Comparison of ENCODE assay signal across 1 cellular context in genomic region chr9:91192379-91192775, GRCh38.
TF ChIP-seq lines count a peak whose summit lies in the region.

No MANE protein-coding gene starts in this region.

TF ChIP-seq in HepG2, 621 proteins besides CTCF, POLR2A, EP300 and RAD21 (continued from another document):
- TF ChIP-seq ZNF407 (CRISPR knock-in tag; IDR thresholded peaks at IDR 0.05; ENCODE audit: not compliant biosample characterization) (no peak), ZNF672 (CRISPR knock-in tag; IDR thresholded peaks at IDR 0.05) (no peak), SIN3B (IDR thresholded peaks at IDR 0.05; ENCODE audit: low read length) (no peak), CBX2 (IDR thresholded peaks at IDR 0.05; ENCODE audit: low read depth, low read length) (no peak), CBX2 (CRISPR knock-in tag; IDR thresholded peaks at IDR 0.05; ENCODE audit: low read depth) (no peak), ZNF17 (CRISPR knock-in tag; IDR thresholded peaks at IDR 0.05) (no peak), SIX1 (CRISPR knock-in tag; IDR thresholded peaks at IDR 0.05; ENCODE audit: borderline replicate concordance) (no peak), HOXA3 (CRISPR knock-in tag; IDR thresholded peaks at IDR 0.05) (no peak), ZNF614 (CRISPR knock-in tag; IDR thresholded peaks at IDR 0.05; ENCODE audit: borderline replicate concordance) (0 out of 2 replicates have a peak, but pooled peaks have one; percentile 13), YY1 (IDR thresholded peaks at IDR 0.05; ENCODE audit: insufficient read depth, insufficient replicate concordance, low read depth, low read length) (no peak), RBAK (CRISPR knock-in tag; IDR thresholded peaks at IDR 0.05) (no peak), MAFF (IDR thresholded peaks at IDR 0.05; ENCODE audit: low read depth, low read length) (peak; percentile 92), ZNF451 (CRISPR knock-in tag; IDR thresholded peaks at IDR 0.05) (no peak), FOXP1 (IDR thresholded peaks at IDR 0.05) (no peak), FOXP1 (CRISPR knock-in tag; IDR thresholded peaks at IDR 0.05) (no peak), KLF12 (CRISPR knock-in tag; IDR thresholded peaks at IDR 0.05; ENCODE audit: borderline replicate concordance) (no peak), PBX3 (CRISPR knock-in tag; IDR thresholded peaks at IDR 0.05; ENCODE audit: borderline replicate concordance) (no peak), TBX2 (CRISPR knock-in tag; IDR thresholded peaks at IDR 0.05; ENCODE audit: borderline replicate concordance) (no peak), ZHX2 (IDR thresholded peaks at IDR 0.05; ENCODE audit: low read depth) (no peak), ZHX2 (CRISPR knock-in tag; IDR thresholded peaks at IDR 0.05; ENCODE audit: borderline replicate concordance) (no peak), EED (CRISPR knock-in tag; IDR thresholded peaks at IDR 0.05) (no peak), ZNF34 (CRISPR knock-in tag; IDR thresholded peaks at IDR 0.05; ENCODE audit: borderline replicate concordance) (no peak), ZFP1 (CRISPR knock-in tag; IDR thresholded peaks at IDR 0.05) (no peak), ADNP (CRISPR knock-in tag; IDR thresholded peaks at IDR 0.05) (no peak), NCOA2 (CRISPR knock-in tag; IDR thresholded peaks at IDR 0.05) (no peak; the same call in 1 of the 2 replicates), ZSCAN30 (CRISPR knock-in tag; IDR thresholded peaks at IDR 0.05) (no peak), ZNF160 (CRISPR knock-in tag; IDR thresholded peaks at IDR 0.05) (no peak), ONECUT2 (CRISPR knock-in tag; IDR thresholded peaks at IDR 0.05) (no peak), IRX3 (CRISPR knock-in tag; IDR thresholded peaks at IDR 0.05; ENCODE audit: borderline replicate concordance, low read depth) (no peak), SMAD9 (CRISPR knock-in tag; IDR thresholded peaks at IDR 0.05) (no peak), ZNF530 (CRISPR knock-in tag; IDR thresholded peaks at IDR 0.05; ENCODE audit: low read depth) (no peak), MYC (CRISPR knock-in tag; IDR thresholded peaks at IDR 0.05; ENCODE audit: borderline replicate concordance) (no peak), MED8 (CRISPR knock-in tag; IDR thresholded peaks at IDR 0.05; ENCODE audit: insufficient replicate concordance) (no peak), ATF4 (CRISPR knock-in tag; IDR thresholded peaks at IDR 0.05) (no peak), HOXD1 (CRISPR knock-in tag; IDR thresholded peaks at IDR 0.05) (no peak), CREB1 (IDR thresholded peaks at IDR 0.05) (no peak), CREB1 (CRISPR knock-in tag; IDR thresholded peaks at IDR 0.05) (no peak), AFF4 (CRISPR knock-in tag; IDR thresholded peaks at IDR 0.05) (no peak), ZNF784 (CRISPR knock-in tag; IDR thresholded peaks at IDR 0.05; ENCODE audit: borderline replicate concordance) (no peak)
